ENCODE assay signal across 20 cellular contexts in genomic region chr6:105038259-105038658, GRCh38.
DNase-seq lines count a peak whose midpoint lies in the region; FAIRE-seq and TF ChIP-seq lines count a peak whose summit lies in the region.
"Had no signal": no experiment of that assay in that cellular context is flagged by ENCODE, and none has a peak within 500 bp of the region (broad histone marks: within the 10 kb centered on the region; RNA-seq: fewer than 3 reads in every experiment).

No MANE protein-coding gene starts in this region.

- no peaks in the 10 kb centered on the region for H3K36me3 ChIP-seq in Karpas-422 (ENCODE audit: insufficient read depth, low read length)
- no peaks in the 10 kb centered on the region for H3K36me3 ChIP-seq in endothelial cell of umbilical vein (ENCODE audit: control insufficient read depth in 2 of 2, extremely low read depth in 1 of 2, insufficient read depth in 2 of 2, low read length in 2 of 2)
- H3K36me3 ChIP-seq in tibial nerve = no peaks in the 10 kb centered on the region
- H3K36me3 ChIP-seq: neutrophil had no signal

- H3K27me3 Mint-ChIP-seq in neural crest cell (ENCODE audit: low read depth) = no peaks in the 10 kb centered on the region

- H3K9me3 Mint-ChIP-seq in neural crest cell = no peaks in the 10 kb centered on the region
- H3K9me3 Mint-ChIP-seq: CD8-positive, alpha-beta memory T cell; IgD-negative memory B cell had no signal

- H3K4me2 ChIP-seq in Karpas-422 (ENCODE audit: low read depth, low read length, poor library complexity, severe bottlenecking) (no peak overlapping the region), endothelial cell of umbilical vein (ENCODE audit: insufficient read depth, low read length) (no peak overlapping the region)

- TF ChIP-seq POLR2A in endothelial cell of umbilical vein (IDR thresholded peaks at IDR 0.05; ENCODE audit: low read depth, low read length) = no peak
- TF ChIP-seq POLR2A in tibial nerve (IDR thresholded peaks at IDR 0.05) = no peak

- H3K9me2 ChIP-seq in Karpas-422 (replicated peaks; ENCODE audit: insufficient read depth, low read length) = no peaks in the 10 kb centered on the region

- H3K4me1 ChIP-seq in Karpas-422 (ENCODE audit: low read length) (peaks cover 74% of the 10 kb centered on the region), endothelial cell of umbilical vein (ENCODE audit: control insufficient read depth, extremely low read depth, insufficient read depth, low read length) (no peaks in the 10 kb centered on the region), tibial nerve (no peaks in the 10 kb centered on the region)

- H3K9ac ChIP-seq in Karpas-422 (ENCODE audit: low read length) = peak overlapping the region; percentile 9; the same call in 1 of the 2 replicates
- H3K9ac ChIP-seq in endothelial cell of umbilical vein (replicated peaks; ENCODE audit: extremely low read depth, insufficient read depth, low read length) = no peak overlapping the region

- H3K27ac ChIP-seq in Karpas-422 (ENCODE audit: low read length) (peak overlapping the region; percentile 26; the same call in 1 of the 2 replicates), endothelial cell of umbilical vein (ENCODE audit: insufficient read depth, low read depth, low read length) (no peak overlapping the region), tibial nerve (no peak overlapping the region)
- H3K27ac ChIP-seq: neutrophil had no signal

- no peaks in the 10 kb centered on the region for H3K36me3 Mint-ChIP-seq in neural crest cell (ENCODE audit: low read depth)
- H3K36me3 Mint-ChIP-seq: activated naive CD8-positive, alpha-beta T cell; CD8-positive, alpha-beta memory T cell; IgD-negative memory B cell had no signal

- DNase-seq in ELF-1 (ENCODE audit: low read depth, low spot score) = peak; percentile 74
- no peak for DNase-seq in Karpas-422
- DNase-seq in endothelial cell of umbilical vein (ENCODE audit: low read depth, low spot score) = no peak
- DNase-seq in neural crest cell (ENCODE audit: low read depth, low spot score) = no peak
- DNase-seq in tibial nerve (ENCODE audit: low spot score in 2 of 2) = no peak
- no peak for DNase-seq in NCI-H128 (lab: John Stamatoyannopoulos, UW; ENCODE audit: unreplicated experiment)
- no peak for DNase-seq in stimulated activated naive CD4-positive, alpha-beta T cell treated with Interleukin-2 at 50 U/mL for 16 hours (lab: John Stamatoyannopoulos, UW)
- DNase-seq: CD8-positive, alpha-beta memory T cell; EL; foreskin fibroblast; GOT3; hypothalamus; kidney glomerular epithelial cell; midbrain; NCI-H187; NCI-H2227 treated with DMSO at 0.1 percent for 48 hours; stimulated activated CD4-positive, alpha-beta T cell treated with anti-CD3 and anti-CD28 coated beads, Interleukin-12 subunit alpha, Interleukin-12 subunit beta, amount 100 ng/mL, for 4 hours had no signal

- intact Hi-C loops in endothelial cell of umbilical vein (cut with micrococcal nuclease) = no loop called here

- H3K9me1 ChIP-seq in endothelial cell of umbilical vein (replicated peaks; ENCODE audit: control insufficient read depth, extremely low read depth, insufficient read depth, low read length) = no peaks in the 10 kb centered on the region

- H3K4me3 ChIP-seq in Karpas-422 (ENCODE audit: low read length) (no peak overlapping the region), endothelial cell of umbilical vein (replicated peaks in 1 of 3; ENCODE audit: insufficient read depth in 1 of 3, low read depth in 1 of 3, low read length in 3 of 3) (no peak overlapping the region), tibial nerve (no peak overlapping the region)

- no peak overlapping the region for H2AFZ ChIP-seq in Karpas-422 (ENCODE audit: low read length)
- peak overlapping the region; percentile 59 for H2AFZ ChIP-seq in endothelial cell of umbilical vein (ENCODE audit: low read depth, low read length)

- peaks cover 62% of the 10 kb centered on the region for H3K4me1 Mint-ChIP-seq in neural crest cell
- H3K4me1 Mint-ChIP-seq: CD8-positive, alpha-beta memory T cell; IgD-negative memory B cell had no signal

- no TSS peak for BruUV-seq in endothelial cell of umbilical vein (replicated peaks; lab: Mats Ljungman, UMichigan)

- H4K20me1 ChIP-seq in Karpas-422 (ENCODE audit: insufficient read depth, low read depth, low read length) = no peaks in the 10 kb centered on the region
- H4K20me1 ChIP-seq in endothelial cell of umbilical vein (replicated peaks; ENCODE audit: control insufficient read depth, extremely low read depth, insufficient read depth, low read length) = no peaks in the 10 kb centered on the region

- dilution Hi-C loops in endothelial cell of umbilical vein (cut with MboI; ENCODE audit: extremely low pct_ligation_motif_present, low sequenced_read_pairs) = no loop called here

- CTCF ChIA-PET in endothelial cell of umbilical vein (lab: Charles Lee) = no interaction called here

- POLR2A ChIA-PET in endothelial cell of umbilical vein (lab: Charles Lee) = no interaction called here

- WGBS in tibial nerve, 2 donors = 57 to 62% methylated on average over 2 of the region's 2 CpGs

- H3K79me2 ChIP-seq in Karpas-422 (ENCODE audit: low read length) (peaks cover 66% of the 10 kb centered on the region), endothelial cell of umbilical vein (ENCODE audit: control insufficient read depth, insufficient read depth, low read length) (no peaks in the 10 kb centered on the region)

- no peak for FAIRE-seq in endothelial cell of umbilical vein (lab: Jason Lieb, UNC)

- peak overlapping the region; percentile 5 for H3K4me3 Mint-ChIP-seq in neural crest cell
- H3K4me3 Mint-ChIP-seq: activated naive CD8-positive, alpha-beta T cell; CD8-positive, alpha-beta memory T cell; IgD-negative memory B cell had no signal

- H3K9me3 ChIP-seq in Karpas-422 (ENCODE audit: low read length) = no peaks in the 10 kb centered on the region
- no peaks in the 10 kb centered on the region for H3K9me3 ChIP-seq in endothelial cell of umbilical vein (replicated peaks; ENCODE audit: control insufficient read depth, insufficient read depth, low read length)
- H3K9me3 ChIP-seq in tibial nerve = no peaks in the 10 kb centered on the region
- H3K9me3 ChIP-seq: neutrophil had no signal

- TF ChIP-seq CTCF in endothelial cell of umbilical vein (IDR thresholded peaks at IDR 0.05; ENCODE audit: extremely low read depth in 1 of 2, insufficient read depth in 1 of 2, low read depth in 1 of 2, low read length in 2 of 2) = no peak
- TF ChIP-seq CTCF in neural crest cell (conservative IDR thresholded peaks at IDR 0.05) = no peak
- no peak for TF ChIP-seq CTCF in tibial nerve (IDR thresholded peaks at IDR 0.05)

- no peak overlapping the region for H3K27ac Mint-ChIP-seq in neural crest cell (ENCODE audit: unreplicated experiment)
- H3K27ac Mint-ChIP-seq: activated naive CD8-positive, alpha-beta T cell; CD8-positive, alpha-beta memory T cell; IgD-negative memory B cell had no signal

- no peak for TF ChIP-seq EP300 in tibial nerve (IDR thresholded peaks at IDR 0.05)

- no peaks in the 10 kb centered on the region for H3K27me3 ChIP-seq in Karpas-422 (ENCODE audit: low read length)
- no peaks in the 10 kb centered on the region for H3K27me3 ChIP-seq in endothelial cell of umbilical vein (ENCODE audit: control insufficient read depth in 2 of 2, insufficient read depth in 2 of 2, low read length in 2 of 2)
- no peaks in the 10 kb centered on the region for H3K27me3 ChIP-seq in tibial nerve

TF ChIP-seq in endothelial cell of umbilical vein, 7 proteins besides CTCF, POLR2A, EP300 and RAD21:
- TF ChIP-seq POLR2AphosphoS5 (IDR thresholded peaks at IDR 0.05; ENCODE audit: insufficient read depth, low read depth, low read length) = no peak
- TF ChIP-seq EZH2 (IDR thresholded peaks at IDR 0.05; ENCODE audit: borderline replicate concordance, low read depth, low read length, severe bottlenecking) = no peak
- TF ChIP-seq, protein P1, sequence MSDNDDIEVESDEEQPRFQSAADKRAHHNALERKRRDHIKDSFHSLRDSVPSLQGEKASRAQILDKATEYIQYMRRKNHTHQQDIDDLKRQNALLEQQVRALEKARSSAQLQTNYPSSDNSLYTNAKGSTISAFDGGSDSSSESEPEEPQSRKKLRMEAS (IDR thresholded peaks at IDR 0.05; ENCODE audit: insufficient read depth, insufficient read length) = no peak
- no peak for TF ChIP-seq JUN (IDR thresholded peaks at IDR 0.05; ENCODE audit: borderline replicate concordance, insufficient read depth, insufficient read length, low read depth)
- no peak for TF ChIP-seq GATA2 (IDR thresholded peaks at IDR 0.05; ENCODE audit: insufficient read depth, insufficient read length, low read depth, low read length)
- no peak for TF ChIP-seq MYC (IDR thresholded peaks at IDR 0.05; ENCODE audit: low read depth, low read length)
